Comparison of ENCODE assay signal across 37 cellular contexts in the genomic region with DNA sequence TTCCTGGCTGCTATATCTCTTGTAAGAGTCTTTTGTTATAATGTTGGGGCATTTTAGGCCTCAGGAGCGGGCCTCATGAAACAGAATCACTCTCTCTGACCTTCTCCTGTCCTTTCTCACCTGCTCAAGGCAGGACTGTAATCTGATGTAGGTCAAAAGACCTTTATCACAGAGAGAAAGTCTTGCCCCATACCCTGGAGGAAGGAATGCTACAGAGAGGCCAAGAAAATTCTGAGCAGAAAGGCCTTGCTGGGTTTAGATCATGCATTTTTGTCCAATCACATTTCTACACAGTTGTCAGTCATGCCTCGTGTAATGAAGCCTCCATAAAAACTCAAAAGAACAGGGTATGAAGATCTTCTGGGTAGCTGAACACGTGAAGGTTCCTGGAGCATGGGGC. TPM values are rescaled to one million over a fixed set of nuclear protein-coding genes. Genes with fewer than 3 reads are reported as not detected.
DNase-seq lines count a peak whose midpoint lies in the region; ATAC-seq, FAIRE-seq and TF ChIP-seq lines count a peak whose summit lies in the region.
"Had no signal": no experiment of that assay in that cellular context is flagged by ENCODE, and none has a peak within 500 bp of the region (broad histone marks: within the 10 kb centered on the region; RNA-seq: fewer than 3 reads in every experiment).

No MANE protein-coding gene starts in this region.

- H2AK5ac ChIP-seq in trophoblast cell (ENCODE audit: low read length) = no peak overlapping the region

- H3K9ac ChIP-seq in K562 (ENCODE audit: insufficient read depth in 1 of 2, low read depth in 2 of 2, low read length in 2 of 2) = no peak overlapping the region; a peak in 1 of 4 replicates
- no peak overlapping the region for H3K9ac ChIP-seq in endodermal cell (ENCODE audit: extremely low read depth, low read length, poor library complexity, severe bottlenecking)
- H3K9ac ChIP-seq in trophoblast cell (ENCODE audit: low read length) = no peak overlapping the region
- H3K9ac ChIP-seq: BLaER1; BLaER1 treated with 17β-estradiol and CSF1 and Interleukin-3, amounts not matched to agents 10 nM and 100 nM had no signal

- H3K27ac ChIP-seq in AG04450 (ENCODE audit: low read depth, low read length) (no peak overlapping the region), K562 (ENCODE audit: extremely low read depth, low read depth, low read length) (no peak overlapping the region), endodermal cell (ENCODE audit: low read depth, low read length) (no peak overlapping the region), trophoblast cell (ENCODE audit: low read depth, low read length) (no peak overlapping the region)
- H3K27ac ChIP-seq: 22Rv1; A549; BLaER1; BLaER1 treated with 17β-estradiol and CSF1 and Interleukin-3, amounts not matched to agents 10 nM and 100 nM; C4-2B had no signal

- peak; percentile 15; the same call in 1 of the 2 replicates for TF ChIP-seq CTCF in AG04450 (IDR thresholded peaks at IDR 0.05; ENCODE audit: low read depth, low read length)
- TF ChIP-seq CTCF in K562 (IDR thresholded peaks at IDR 0.05 in 2 of 3, conservative IDR thresholded peaks at IDR 0.05 in 1 of 3; ENCODE audit: insufficient read depth in 2 of 3, low read depth in 1 of 3, low read length in 3 of 3) = no peak
- TF ChIP-seq CTCF in endodermal cell (conservative IDR thresholded peaks at IDR 0.05) = peak; percentile 60

- peaks cover 19% of the 10 kb centered on the region for H3K4me1 Mint-ChIP-seq in endodermal cell
- H3K4me1 Mint-ChIP-seq: B cell; CD4-positive, alpha-beta memory T cell; CD4-positive, CD25-positive, alpha-beta regulatory T cell; CD8-positive, alpha-beta memory T cell had no signal

- H3K9me3 Mint-ChIP-seq in endodermal cell = no peaks in the 10 kb centered on the region
- H3K9me3 Mint-ChIP-seq: CD14-positive monocyte; CD4-positive, alpha-beta memory T cell; CD4-positive, alpha-beta T cell; CD4-positive, CD25-positive, alpha-beta regulatory T cell; CD8-positive, alpha-beta memory T cell; CD8-positive, alpha-beta T cell had no signal

- ATAC-seq in K562 (no peak), GM21526 (IDR thresholded peaks at IDR 0.05; ENCODE audit: low FRiP score, unreplicated experiment) (no peak), GM18873 (IDR thresholded peaks at IDR 0.05; ENCODE audit: low FRiP score, unreplicated experiment) (no peak)
- ATAC-seq: A549; CD8-positive, alpha-beta T cell had no signal

- no peak overlapping the region for H3K4me3 Mint-ChIP-seq in endodermal cell
- H3K4me3 Mint-ChIP-seq: B cell; CD14-positive monocyte; CD4-positive, alpha-beta memory T cell; CD4-positive, alpha-beta T cell; CD4-positive, CD25-positive, alpha-beta regulatory T cell; CD8-positive, alpha-beta memory T cell; CD8-positive, alpha-beta T cell had no signal

- no peak for TF ChIP-seq RAD21 in K562 (CRISPR knock-in tag; conservative IDR thresholded peaks at IDR 0.05 in 1 of 2, IDR thresholded peaks at IDR 0.05 in 1 of 2)

- no peak overlapping the region for H3K4ac ChIP-seq in trophoblast cell (ENCODE audit: low read depth, low read length)

- peaks cover 3% of the 10 kb centered on the region for H3K27me3 Mint-ChIP-seq in endodermal cell (ENCODE audit: insufficient read depth)
- H3K27me3 Mint-ChIP-seq: CD4-positive, alpha-beta T cell; CD4-positive, CD25-positive, alpha-beta regulatory T cell had no signal

- H3K9me3 ChIP-seq in AG04450 (ENCODE audit: control insufficient read depth, insufficient read depth, low read length) = no peaks in the 10 kb centered on the region
- no peaks in the 10 kb centered on the region for H3K9me3 ChIP-seq in K562 (replicated peaks; ENCODE audit: control insufficient read depth, insufficient read depth, low read depth, low read length)
- H3K9me3 ChIP-seq in endodermal cell (ENCODE audit: control insufficient read depth, low read length) = no peaks in the 10 kb centered on the region
- H3K9me3 ChIP-seq in trophoblast cell (ENCODE audit: insufficient read depth, low read depth, low read length) = no peaks in the 10 kb centered on the region
- H3K9me3 ChIP-seq: A549; BE2C; BLaER1; BLaER1 treated with 17β-estradiol and CSF1 and Interleukin-3, amounts not matched to agents 10 nM and 100 nM; Caco-2 had no signal

- DNase-seq in AG04450 (ENCODE audit: low read depth, low spot score) (no peak), K562 (ENCODE audit: extremely low read depth in 1 of 4, low spot score in 3 of 4) (no peak), endodermal cell (no peak), trophoblast cell (peak; percentile 64 to 84), HUDEP-2 (lab: John Stamatoyannopoulos, UW; ENCODE audit: unreplicated experiment in 76 of 76) (no peak)
- DNase-seq in stimulated activated CD8-positive, alpha-beta memory T cell treated with anti-CD3 and anti-CD28 coated beads, Interleukin-4, amount 100 ng/mL, for 48 hours = no peak
- DNase-seq: 8988T; ACHN; AML-193; BE2C; C1 segment of cervical spinal cord; Caco-2; Calu3; CD4-positive, alpha-beta memory T cell; CD4-positive, alpha-beta T cell; CD4-positive, CD25-positive, alpha-beta regulatory T cell; CD8-positive, alpha-beta memory T cell; CD8-positive, alpha-beta T cell; COR-L47; DMS 273 treated with DMSO at 0.1 percent for 48 hours; DMS153; DMS53; DMS79; DMS79 treated with DMSO at 0.1 percent for 48 hours; DND-41; EL had no signal

- H3K79me2 ChIP-seq in K562 (ENCODE audit: control insufficient read depth, insufficient read depth, low read length) = no peaks in the 10 kb centered on the region
- H3K79me2 ChIP-seq in trophoblast cell (ENCODE audit: control insufficient read depth, insufficient read depth, low read length, poor library complexity) = no peaks in the 10 kb centered on the region

- H2AFZ ChIP-seq in K562 (ENCODE audit: low read depth, low read length) (peak overlapping the region; percentile 30; the same call in 1 of the 2 replicates), trophoblast cell (ENCODE audit: insufficient read depth, low read length, poor library complexity) (no peak overlapping the region)

- H4K91ac ChIP-seq in trophoblast cell (ENCODE audit: low read depth, low read length) = no peak overlapping the region

- H3K9me1 ChIP-seq in K562 (ENCODE audit: control insufficient read depth, insufficient read depth, low read length) = no peaks in the 10 kb centered on the region

- no peak overlapping the region for H3K23ac ChIP-seq in trophoblast cell (ENCODE audit: low read length)

- no peaks in the 10 kb centered on the region for H3K27me3 ChIP-seq in AG04450 (ENCODE audit: control insufficient read depth, insufficient read depth, low read length)
- no peaks in the 10 kb centered on the region for H3K27me3 ChIP-seq in K562 (ENCODE audit: control insufficient read depth in 2 of 2, insufficient read depth in 2 of 2, low read length in 2 of 2)
- no peaks in the 10 kb centered on the region for H3K27me3 ChIP-seq in endodermal cell (ENCODE audit: control insufficient read depth, insufficient read depth, low read length, poor library complexity, severe bottlenecking)
- H3K27me3 ChIP-seq in trophoblast cell (ENCODE audit: insufficient read depth, low read length) = no peaks in the 10 kb centered on the region
- H3K27me3 ChIP-seq: BE2C; BLaER1; BLaER1 treated with 17β-estradiol and CSF1 and Interleukin-3, amounts not matched to agents 10 nM and 100 nM had no signal

- H3K79me1 ChIP-seq in trophoblast cell (ENCODE audit: low read length) = no peaks in the 10 kb centered on the region

- no peak for TF ChIP-seq POLR2A in K562 (conservative IDR thresholded peaks at IDR 0.05)

- 51% methylated on average over 3 of the region's 3 CpGs for WGBS in K562 (ENCODE audit: insufficient coverage, low coverage, missing lambda C conversion rate)
- 86 to 88% methylated on average over 1 to 3 of the region's 3 CpGs for WGBS in endodermal cell (ENCODE audit: insufficient coverage in 1 of 2, insufficient read length in 1 of 2), 2 experiments
- no CpG with 5 or more reads among the region's 3 CpGs for WGBS in trophoblast cell (ENCODE audit: extremely low coverage, insufficient coverage, insufficient read length)

- no peak overlapping the region for H2BK12ac ChIP-seq in trophoblast cell (ENCODE audit: low read length)

- POLR2A ChIA-PET in AG04450 (lab: Yijun Ruan, JAX) (no interaction called here), K562 (lab: Yijun Ruan, JAX) (interaction anchor here (0.6 kb wide), 1 partner anchor 79 kb away, joined by 3 read pairs; no protein-coding TSS in a partner anchor)

- H3K14ac ChIP-seq in trophoblast cell (ENCODE audit: low read length) = no peak overlapping the region

- H3K4me3 ChIP-seq in AG04450 (ENCODE audit: low read depth, low read length) (no peak overlapping the region), K562 (no peak overlapping the region), endodermal cell (ENCODE audit: low read length) (no peak overlapping the region), trophoblast cell (ENCODE audit: low read depth, low read length) (no peak overlapping the region)
- H3K4me3 ChIP-seq: A549; BLaER1; BLaER1 treated with 17β-estradiol and CSF1 and Interleukin-3, amounts not matched to agents 10 nM and 100 nM had no signal

- H3K4me1 ChIP-seq in K562 (replicated peaks in 1 of 2; ENCODE audit: control insufficient read depth in 2 of 2, insufficient read depth in 2 of 2, low read length in 2 of 2) (peaks cover 8 to 16% of the 10 kb centered on the region in 2 experiments), endodermal cell (ENCODE audit: control insufficient read depth, insufficient read depth, low read length) (peaks cover 4% of the 10 kb centered on the region), trophoblast cell (ENCODE audit: control insufficient read depth in 1 of 2, insufficient read depth in 2 of 2, low read length in 2 of 2) (peaks cover 16% of the 10 kb centered on the region in 2 experiments)
- H3K4me1 ChIP-seq: A549; BLaER1; BLaER1 treated with 17β-estradiol and CSF1 and Interleukin-3, amounts not matched to agents 10 nM and 100 nM; Caco-2 had no signal

- no peak overlapping the region for H2BK120ac ChIP-seq in trophoblast cell (ENCODE audit: insufficient read depth, low read length, poor library complexity)

- no TSS peak for BruUV-seq in K562 (replicated peaks; lab: Mats Ljungman, UMichigan)

- intact Hi-C loops in K562 (cut with micrococcal nuclease) = no loop called here

- peaks cover 2% of the 10 kb centered on the region for H3K36me3 Mint-ChIP-seq in endodermal cell (ENCODE audit: low read depth)
- H3K36me3 Mint-ChIP-seq: CD14-positive monocyte; CD4-positive, alpha-beta memory T cell; CD4-positive, CD25-positive, alpha-beta regulatory T cell; CD8-positive, alpha-beta memory T cell; CD8-positive, alpha-beta T cell had no signal

- no peak overlapping the region for H3K4me2 ChIP-seq in K562 (ENCODE audit: insufficient read depth, low read length)
- no peak overlapping the region for H3K4me2 ChIP-seq in trophoblast cell (ENCODE audit: low read length)
- H3K4me2 ChIP-seq: A549; BLaER1; BLaER1 treated with 17β-estradiol and CSF1 and Interleukin-3, amounts not matched to agents 10 nM and 100 nM had no signal

- in situ Hi-C loops in K562 (cut with MboI) = loop anchor here (25.0 kb wide), 1 partner anchor 237 kb away; no protein-coding TSS in a partner anchor

- TF ChIP-seq EP300 in K562 (IDR thresholded peaks at IDR 0.05; ENCODE audit: low read length) = no peak

- H3K36me3 ChIP-seq in K562 (ENCODE audit: control insufficient read depth, insufficient read depth, low read length) (no peaks in the 10 kb centered on the region), endodermal cell (ENCODE audit: control insufficient read depth, insufficient read depth, low read length) (no peaks in the 10 kb centered on the region), trophoblast cell (ENCODE audit: control insufficient read depth in 1 of 2, insufficient read depth in 2 of 2, low read length in 2 of 2) (no peaks in the 10 kb centered on the region)
- H3K36me3 ChIP-seq: BE2C; BLaER1; BLaER1 treated with 17β-estradiol and CSF1 and Interleukin-3, amounts not matched to agents 10 nM and 100 nM had no signal

- no peak for FAIRE-seq in K562 (lab: Jason Lieb, UNC)
- FAIRE-seq: A204.1, A549, D721Med had no signal

- H3K18ac ChIP-seq in trophoblast cell (ENCODE audit: low read length) = no peak overlapping the region

- H2BK5ac ChIP-seq in trophoblast cell (ENCODE audit: low read depth, low read length, poor library complexity) = no peak overlapping the region

- no peaks in the 10 kb centered on the region for H4K20me1 ChIP-seq in K562 (replicated peaks; ENCODE audit: control insufficient read depth, insufficient read depth, low read length)
- H4K20me1 ChIP-seq: BLaER1; BLaER1 treated with 17β-estradiol and CSF1 and Interleukin-3, amounts not matched to agents 10 nM and 100 nM had no signal

- no peak overlapping the region for H3K27ac Mint-ChIP-seq in endodermal cell
- H3K27ac Mint-ChIP-seq: B cell; CD14-positive monocyte; CD4-positive, alpha-beta memory T cell; CD4-positive, alpha-beta T cell; CD4-positive, CD25-positive, alpha-beta regulatory T cell; CD8-positive, alpha-beta memory T cell; CD8-positive, alpha-beta T cell had no signal

- CTCF ChIA-PET in AG04450 (lab: Charles Lee) = interaction anchor here (0.9 to 2.5 kb wide), 2 partner anchors 15 to 475 kb away, joined by 4 to 6 read pairs; no protein-coding TSS in a partner anchor
- CTCF ChIA-PET in K562 (lab: Yijun Ruan, JAX; ENCODE audit: low intra/inter-chr PET ratio) = no interaction called here

- H4K8ac ChIP-seq in trophoblast cell (ENCODE audit: low read depth, low read length) = no peak overlapping the region

- H4K12ac ChIP-seq in trophoblast cell (ENCODE audit: low read depth, low read length) = no peak overlapping the region

RNA-seq across cellular contexts. Expression of gene TBC1D2, which starts 45.2 kb away (rescaled TPM):
- 17.2 and 21.9 TPM in 2 replicates for polyA plus RNA-seq in AG04450 (2011; rRNA removed)
- 22.3 and 27.7 TPM in 2 replicates for polyA minus RNA-seq in AG04450 (2011; rRNA and poly(A)+ RNA removed)
- 7.6 and 15.3 TPM in 2 replicates for total RNA-seq in K562 (2011; cell fraction: chromatin; rRNA removed; ENCODE audit: low replicate concordance)
- total RNA-seq in K562 (2011; cell fraction: nucleolus; rRNA removed) = 9.9 and 12.0 TPM in 2 replicates
- 6.6 and 7.3 TPM in 2 replicates for total RNA-seq in K562 (2011; cell fraction: nucleoplasm; rRNA removed)
- 5.3 and 6.1 TPM in 2 replicates for total RNA-seq in K562 (2014; rRNA removed)
- 1.4 and 1.8 TPM in 2 replicates for total RNA-seq in K562 (2014; rRNA removed; fragmentation: Illumina TruSeq; extraction: Trizol)
- total RNA-seq in K562 (2015; rRNA removed; fragmentation: Illumina TruSeq; extraction: Trizol) = 3.2 and 3.8 TPM in 2 replicates
- 6.1 and 7.0 TPM in 2 replicates for total RNA-seq in K562 (2021)
- polyA plus RNA-seq in K562 (2011; rRNA removed) = 2.5 and 3.5 TPM in 2 replicates
- 2.7 and 8.4 TPM in 2 replicates for polyA plus RNA-seq in K562 (2011; cell fraction: cytosol; rRNA removed)
- polyA plus RNA-seq in K562 (2011; cell fraction: nucleus; rRNA removed) = 5.7 and 10.1 TPM in 2 replicates
- polyA plus RNA-seq in K562 (2012) = 4.8 and 7.1 TPM in 2 replicates
- 2.2 and 3.9 TPM in 2 replicates for polyA plus RNA-seq in K562 (2014; fragmentation: Illumina TruSeq; extraction: Trizol)
- polyA plus RNA-seq in K562 (2014; fragmentation: Nextera tagmentation; extraction: Ambion mirVana) = under 1 TPM; 0.10 to 0.21 TPM
- 5.2 and 5.4 TPM in 2 replicates for polyA plus RNA-seq in K562 (2014; rRNA removed)
- 2.8 and 4.0 TPM in 2 replicates for polyA minus RNA-seq in K562 (2011; rRNA and poly(A)+ RNA removed)
- 4.3 and 4.5 TPM in 2 replicates for polyA minus RNA-seq in K562 (2011; cell fraction: cytosol; rRNA and poly(A)+ RNA removed)
- polyA minus RNA-seq in K562 (2011; cell fraction: nucleus; rRNA and poly(A)+ RNA removed) = 4.8 and 5.6 TPM in 2 replicates
- total RNA-seq in endodermal cell = 10 to 100 TPM in 1 of 2 donors, 1 to 10 TPM in 1; 8.1 to 10.4 TPM
- polyA plus RNA-seq in endodermal cell (2013, experiment 1 of 2) = 2.2 TPM
- 2.4 TPM for polyA plus RNA-seq in endodermal cell (2013, experiment 2 of 2)
- 18.4 and 19.5 TPM in 2 replicates for polyA plus RNA-seq in trophoblast cell (2013)

Comparison
In these comparisons a context has a peak if more than half of its experiments do, and no peak if none do; other contexts are left out.
1. DNase-seq: peak in trophoblast cell (2 of 2); none in AG04450 (single experiment), K562 (0 of 4), endodermal cell (single experiment), stimulated activated CD8-positive, alpha-beta memory T cell treated with anti-CD3 and anti-CD28 coated beads, Interleukin-4, amount 100 ng/mL, for 48 hours (single experiment) and HUDEP-2 (0 of 76).
2. CTCF ChIP-seq: peak in AG04450 (single experiment) and endodermal cell (single experiment); none in K562 (0 of 3).